12 cellular contexts compared by ENCODE assay signal in genomic region chr17:9566067-9566466, GRCh38. TPM values are rescaled to one million over a fixed set of nuclear protein-coding genes. Genes with fewer than 3 reads are reported as not detected.
DNase-seq lines count a peak whose midpoint lies in the region; ATAC-seq and TF ChIP-seq lines count a peak whose summit lies in the region.
"Had no signal": no experiment of that assay in that cellular context is flagged by ENCODE, and none has a peak within 500 bp of the region (broad histone marks: within the 10 kb centered on the region; RNA-seq: fewer than 3 reads in every experiment).

No MANE protein-coding gene starts in this region.

- no peaks in the 10 kb centered on the region for H3K27me3 Mint-ChIP-seq in CD4-positive, CD25-positive, alpha-beta regulatory T cell

- H3K9me3 Mint-ChIP-seq in CD4-positive, CD25-positive, alpha-beta regulatory T cell: no peaks in the 10 kb centered on the region
- H3K9me3 Mint-ChIP-seq: neural crest cell had no signal

- peaks cover 15% of the 10 kb centered on the region for H3K4me1 ChIP-seq in CD4-positive, CD25-positive, alpha-beta regulatory T cell (ENCODE audit: control insufficient read depth, insufficient read depth, low read length, poor library complexity, severe bottlenecking)

- peak overlapping the region; percentile 28 to 68 (median 67) for H3K27ac Mint-ChIP-seq in CD4-positive, CD25-positive, alpha-beta regulatory T cell

- H3K4me3 Mint-ChIP-seq in CD4-positive, CD25-positive, alpha-beta regulatory T cell: peak overlapping the region; percentile 52 to 84 (median 67)
- H3K4me3 Mint-ChIP-seq: neural crest cell had no signal

- ATAC-seq in CD4-positive, CD25-positive, alpha-beta regulatory T cell (ENCODE audit: low read depth in 2 of 2): peak in 1 of 2 donors; percentile 31
- no peak for ATAC-seq in GM18505 (IDR thresholded peaks at IDR 0.05; ENCODE audit: unreplicated experiment)
- ATAC-seq in stimulated activated naive CD8-positive, alpha-beta T cell treated with anti-CD3 and anti-CD28 coated beads, Interleukin-15, Interleukin-2, amounts not matched to agents 100 U/mL and 50 U/mL, for 24 hours: no peak
- ATAC-seq: heart left ventricle, Panc1 had no signal

- H3K27me3 ChIP-seq in CD4-positive, CD25-positive, alpha-beta regulatory T cell (ENCODE audit: control insufficient read depth, insufficient read depth, low read length): no peaks in the 10 kb centered on the region
- H3K27me3 ChIP-seq: heart left ventricle had no signal

- H3K4me3 ChIP-seq in CD4-positive, CD25-positive, alpha-beta regulatory T cell (ENCODE audit: low read depth, low read length): peak overlapping the region; percentile 83

- H3K36me3 Mint-ChIP-seq in CD4-positive, CD25-positive, alpha-beta regulatory T cell: peaks cover 48% of the 10 kb centered on the region

- H3K4me1 Mint-ChIP-seq in CD4-positive, CD25-positive, alpha-beta regulatory T cell: peaks cover 24 to 53% (median 46%) of the 10 kb centered on the region in 4 donors
- H3K4me1 Mint-ChIP-seq: neural crest cell had no signal

- DNase-seq in A172 (ENCODE audit: low spot score) (peak; percentile 30), NCI-H146 (lab: John Stamatoyannopoulos, UW) (peak; percentile 55), AG08395 (ENCODE audit: low spot score) (no peak), NOMO-1 (lab: John Stamatoyannopoulos, UW; ENCODE audit: unreplicated experiment in 2 of 2) (no peak)
- DNase-seq in CD4-positive, CD25-positive, alpha-beta regulatory T cell: peak in 2 of 3 donors; percentile 12 to 21
- peak; percentile 36 for DNase-seq in central memory CD4-positive, alpha-beta T cell
- no peak for DNase-seq in stimulated activated naive CD8-positive, alpha-beta T cell treated with anti-CD3 and anti-CD28 coated beads, Interleukin-15, Interleukin-2, amounts not matched to agents 100 U/mL and 50 U/mL, for 24 hours
- DNase-seq: heart left ventricle had no signal

- H3K27ac ChIP-seq in CD4-positive, CD25-positive, alpha-beta regulatory T cell (ENCODE audit: insufficient read depth, low read length, poor library complexity, severe bottlenecking): peak overlapping the region; percentile 39
- H3K27ac ChIP-seq: heart left ventricle, KMS-11 had no signal

- no peak for TF ChIP-seq POLR2A in GM18505 (IDR thresholded peaks at IDR 0.05; ENCODE audit: borderline replicate concordance, extremely low read depth, insufficient read depth, insufficient read length)

- H3K36me3 ChIP-seq in CD4-positive, CD25-positive, alpha-beta regulatory T cell (ENCODE audit: control insufficient read depth, insufficient read depth, low read length): peaks cover 14% of the 10 kb centered on the region

- no peaks in the 10 kb centered on the region for H3K9me3 ChIP-seq in CD4-positive, CD25-positive, alpha-beta regulatory T cell (ENCODE audit: control insufficient read depth in 2 of 2, low read length in 2 of 2)
- H3K9me3 ChIP-seq: heart left ventricle had no signal

RNA-seq across cellular contexts. Expression of gene STX8, which starts 9.6 kb away (rescaled TPM):
- 57.1 and 57.3 TPM in 2 replicates for total RNA-seq in A172 (2014; rRNA removed; shearing (Covaris generic))
- total RNA-seq in CD4-positive, CD25-positive, alpha-beta regulatory T cell: 83.7 TPM
- polyA plus RNA-seq in CD4-positive, CD25-positive, alpha-beta regulatory T cell: 100 to 1,000 TPM; 157 to 214 (median 189) TPM

RNA-seq across cellular contexts. Expression of gene CFAP52, which starts 10.4 kb away (rescaled TPM):
- total RNA-seq in A172 (2014; rRNA removed; shearing (Covaris generic)): 3.4 TPM in 1 of 2 replicates, not detected in the other
- not detected for total RNA-seq in CD4-positive, CD25-positive, alpha-beta regulatory T cell
- polyA plus RNA-seq in CD4-positive, CD25-positive, alpha-beta regulatory T cell: not detected
- total RNA-seq: neural crest cell had no signal
- polyA plus RNA-seq: heart left ventricle had no signal

Comparison
In these comparisons a context has a peak if more than half of its experiments do, and no peak if none do; other contexts are left out.
1. DNase-seq: peak in A172 (single experiment), CD4-positive, CD25-positive, alpha-beta regulatory T cell (2 of 3), NCI-H146 (single experiment) and central memory CD4-positive, alpha-beta T cell (single experiment); none in stimulated activated naive CD8-positive, alpha-beta T cell treated with anti-CD3 and anti-CD28 coated beads, Interleukin-15, Interleukin-2, amounts not matched to agents 100 U/mL and 50 U/mL, for 24 hours (single experiment), AG08395 (single experiment) and NOMO-1 (0 of 2).